8 cellular contexts compared by ENCODE assay signal in the genomic region with DNA sequence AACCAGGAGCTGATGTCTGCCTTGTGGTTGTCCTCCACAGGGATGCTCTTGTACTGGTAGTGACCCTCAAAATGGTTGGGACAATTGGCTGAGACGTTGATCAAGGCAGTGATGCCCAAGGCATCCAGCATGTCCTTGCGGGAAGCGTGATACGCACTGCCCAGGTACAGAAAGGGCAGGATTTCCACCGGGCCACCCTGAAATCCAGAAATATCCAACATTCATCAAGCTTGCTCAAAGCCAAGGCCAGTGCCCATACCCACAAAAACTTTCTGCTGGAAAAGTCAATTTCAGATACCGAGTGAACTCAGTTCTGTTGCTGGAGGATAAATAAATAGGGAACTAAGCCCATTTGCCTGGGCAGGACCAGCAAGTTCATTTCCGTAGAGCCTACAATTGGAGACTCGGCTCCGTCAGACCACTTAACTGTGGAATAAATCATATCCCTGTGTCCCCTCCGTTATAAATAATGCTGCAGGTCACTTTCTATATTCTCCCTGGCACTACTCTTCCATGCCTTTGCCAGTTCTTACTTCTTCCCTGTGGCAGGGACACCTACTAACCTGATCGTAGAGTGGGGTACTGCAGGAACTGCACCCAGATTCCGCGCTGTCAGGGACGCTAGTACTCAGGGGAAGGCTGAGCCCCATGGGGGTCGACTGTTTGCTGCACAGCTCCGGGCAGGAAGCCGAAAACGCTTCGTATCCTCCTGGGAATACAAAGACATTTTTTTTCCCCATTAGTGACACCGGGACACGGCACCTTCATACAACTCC. TPM values are rescaled to one million over a fixed set of nuclear protein-coding genes. Genes with fewer than 3 reads are reported as not detected.
DNase-seq lines count a peak whose midpoint lies in the region; ATAC-seq and TF ChIP-seq lines count a peak whose summit lies in the region.

No MANE protein-coding gene starts in this region.

- peaks cover 37% of the 10 kb centered on the region for H3K27me3 Mint-ChIP-seq in WTC11 (ENCODE audit: low read depth)

- peak overlapping the region; percentile 100 for H3K27ac ChIP-seq in neutrophil

- peaks cover 24% of the 10 kb centered on the region for H3K9me3 ChIP-seq in neutrophil

- peak overlapping the region; percentile 97 to 99 for H3K4me3 ChIP-seq in neutrophil (ENCODE audit: low read depth in 1 of 2, low read length in 1 of 2)

- CTCF ChIA-PET in WTC11 (lab: Charles Lee): interaction anchor here (1.1 to 5.2 kb wide), 7 partner anchors 21 to 162 kb away, joined by 3 to 72 read pairs (median 28); a partner anchor contains a TSS

- peaks cover 13% of the 10 kb centered on the region for H3K36me3 Mint-ChIP-seq in WTC11

- H3K4me3 Mint-ChIP-seq in WTC11: peak overlapping the region; percentile 88

- peaks cover 34% of the 10 kb centered on the region for H3K4me1 Mint-ChIP-seq in WTC11

- DNase-seq in activated CD4-positive, alpha-beta T cell treated with anti-CD3 and anti-CD28 coated beads, Interleukin-2, amount 50 U/mL, for 1 hour: peak; percentile 27
- DNase-seq in activated CD4-positive, alpha-beta T cell treated with anti-CD3 and anti-CD28 coated beads for 48 hours: no peak
- no peak for DNase-seq in WTC11 (ENCODE audit: low spot score)
- peak; percentile 42 for DNase-seq in fibroblast of the conjunctiva (ENCODE audit: low read depth)
- no peak for DNase-seq in NK-92 (lab: John Stamatoyannopoulos, UW; ENCODE audit: unreplicated experiment)
- DNase-seq in SW480 (ENCODE audit: low spot score): no peak
- no peak for DNase-seq in foreskin melanocyte

- POLR2A ChIA-PET in WTC11 (lab: Charles Lee): interaction anchor here (0.6 to 2.9 kb wide), 9 partner anchors 15 to 287 kb away, joined by 3 to 11 read pairs (median 3); no protein-coding TSS in a partner anchor

- H3K27me3 ChIP-seq in neutrophil: peaks cover 6% of the 10 kb centered on the region

- no peaks in the 10 kb centered on the region for H3K9me3 Mint-ChIP-seq in WTC11

- H3K4me1 ChIP-seq in neutrophil (ENCODE audit: control insufficient read depth in 1 of 2, insufficient read depth in 1 of 2, low read depth in 1 of 2, low read length in 1 of 2): peaks cover 65 to 69% of the 10 kb centered on the region in 2 experiments

- peaks cover 51% of the 10 kb centered on the region for H3K36me3 ChIP-seq in neutrophil

- no peak overlapping the region for H3K27ac Mint-ChIP-seq in WTC11

- no peak for ATAC-seq in WTC11

- TF ChIP-seq CTCF in WTC11 (IDR thresholded peaks at IDR 0.05): no peak
- no peak for TF ChIP-seq CTCF in neutrophil (IDR thresholded peaks at IDR 0.05)

TF ChIP-seq in WTC11, 78 proteins besides CTCF, POLR2A, EP300 and RAD21 (continues in another document):
- TF ChIP-seq, protein P1, sequence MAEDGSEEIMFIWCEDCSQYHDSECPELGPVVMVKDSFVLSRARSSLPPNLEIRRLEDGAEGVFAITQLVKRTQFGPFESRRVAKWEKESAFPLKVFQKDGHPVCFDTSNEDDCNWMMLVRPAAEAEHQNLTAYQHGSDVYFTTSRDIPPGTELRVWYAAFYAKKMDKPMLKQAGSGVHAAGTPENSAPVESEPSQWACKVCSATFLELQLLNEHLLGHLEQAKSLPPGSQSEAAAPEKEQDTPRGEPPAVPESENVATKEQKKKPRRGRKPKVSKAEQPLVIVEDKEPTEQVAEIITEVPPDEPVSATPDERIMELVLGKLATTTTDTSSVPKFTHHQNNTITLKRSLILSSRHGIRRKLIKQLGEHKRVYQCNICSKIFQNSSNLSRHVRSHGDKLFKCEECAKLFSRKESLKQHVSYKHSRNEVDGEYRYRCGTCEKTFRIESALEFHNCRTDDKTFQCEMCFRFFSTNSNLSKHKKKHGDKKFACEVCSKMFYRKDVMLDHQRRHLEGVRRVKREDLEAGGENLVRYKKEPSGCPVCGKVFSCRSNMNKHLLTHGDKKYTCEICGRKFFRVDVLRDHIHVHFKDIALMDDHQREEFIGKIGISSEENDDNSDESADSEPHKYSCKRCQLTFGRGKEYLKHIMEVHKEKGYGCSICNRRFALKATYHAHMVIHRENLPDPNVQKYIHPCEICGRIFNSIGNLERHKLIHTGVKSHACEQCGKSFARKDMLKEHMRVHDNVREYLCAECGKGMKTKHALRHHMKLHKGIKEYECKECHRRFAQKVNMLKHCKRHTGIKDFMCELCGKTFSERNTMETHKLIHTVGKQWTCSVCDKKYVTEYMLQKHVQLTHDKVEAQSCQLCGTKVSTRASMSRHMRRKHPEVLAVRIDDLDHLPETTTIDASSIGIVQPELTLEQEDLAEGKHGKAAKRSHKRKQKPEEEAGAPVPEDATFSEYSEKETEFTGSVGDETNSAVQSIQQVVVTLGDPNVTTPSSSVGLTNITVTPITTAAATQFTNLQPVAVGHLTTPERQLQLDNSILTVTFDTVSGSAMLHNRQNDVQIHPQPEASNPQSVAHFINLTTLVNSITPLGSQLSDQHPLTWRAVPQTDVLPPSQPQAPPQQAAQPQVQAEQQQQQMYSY (CRISPR knock-in tag; IDR thresholded peaks at IDR 0.05): no peak
- TF ChIP-seq GABPB1 (CRISPR knock-in tag; IDR thresholded peaks at IDR 0.05) (no peak), SOX15 (CRISPR knock-in tag; IDR thresholded peaks at IDR 0.05) (no peak), ZNF396 (CRISPR knock-in tag; IDR thresholded peaks at IDR 0.05; ENCODE audit: borderline replicate concordance) (no peak), HMGA2 (CRISPR knock-in tag; IDR thresholded peaks at IDR 0.05) (no peak), ATF1 (CRISPR knock-in tag; IDR thresholded peaks at IDR 0.05) (no peak), RORB (CRISPR knock-in tag; IDR thresholded peaks at IDR 0.05) (no peak), NFE2L1 (CRISPR knock-in tag; IDR thresholded peaks at IDR 0.05) (no peak), TP53 (CRISPR knock-in tag; IDR thresholded peaks at IDR 0.05) (no peak), ESRRA (CRISPR knock-in tag; IDR thresholded peaks at IDR 0.05; ENCODE audit: borderline replicate concordance) (no peak)
- TF ChIP-seq, protein P2, sequence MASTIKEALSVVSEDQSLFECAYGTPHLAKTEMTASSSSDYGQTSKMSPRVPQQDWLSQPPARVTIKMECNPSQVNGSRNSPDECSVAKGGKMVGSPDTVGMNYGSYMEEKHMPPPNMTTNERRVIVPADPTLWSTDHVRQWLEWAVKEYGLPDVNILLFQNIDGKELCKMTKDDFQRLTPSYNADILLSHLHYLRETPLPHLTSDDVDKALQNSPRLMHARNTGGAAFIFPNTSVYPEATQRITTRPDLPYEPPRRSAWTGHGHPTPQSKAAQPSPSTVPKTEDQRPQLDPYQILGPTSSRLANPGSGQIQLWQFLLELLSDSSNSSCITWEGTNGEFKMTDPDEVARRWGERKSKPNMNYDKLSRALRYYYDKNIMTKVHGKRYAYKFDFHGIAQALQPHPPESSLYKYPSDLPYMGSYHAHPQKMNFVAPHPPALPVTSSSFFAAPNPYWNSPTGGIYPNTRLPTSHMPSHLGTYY (CRISPR knock-in tag; IDR thresholded peaks at IDR 0.05): no peak
- TF ChIP-seq, protein P3, sequence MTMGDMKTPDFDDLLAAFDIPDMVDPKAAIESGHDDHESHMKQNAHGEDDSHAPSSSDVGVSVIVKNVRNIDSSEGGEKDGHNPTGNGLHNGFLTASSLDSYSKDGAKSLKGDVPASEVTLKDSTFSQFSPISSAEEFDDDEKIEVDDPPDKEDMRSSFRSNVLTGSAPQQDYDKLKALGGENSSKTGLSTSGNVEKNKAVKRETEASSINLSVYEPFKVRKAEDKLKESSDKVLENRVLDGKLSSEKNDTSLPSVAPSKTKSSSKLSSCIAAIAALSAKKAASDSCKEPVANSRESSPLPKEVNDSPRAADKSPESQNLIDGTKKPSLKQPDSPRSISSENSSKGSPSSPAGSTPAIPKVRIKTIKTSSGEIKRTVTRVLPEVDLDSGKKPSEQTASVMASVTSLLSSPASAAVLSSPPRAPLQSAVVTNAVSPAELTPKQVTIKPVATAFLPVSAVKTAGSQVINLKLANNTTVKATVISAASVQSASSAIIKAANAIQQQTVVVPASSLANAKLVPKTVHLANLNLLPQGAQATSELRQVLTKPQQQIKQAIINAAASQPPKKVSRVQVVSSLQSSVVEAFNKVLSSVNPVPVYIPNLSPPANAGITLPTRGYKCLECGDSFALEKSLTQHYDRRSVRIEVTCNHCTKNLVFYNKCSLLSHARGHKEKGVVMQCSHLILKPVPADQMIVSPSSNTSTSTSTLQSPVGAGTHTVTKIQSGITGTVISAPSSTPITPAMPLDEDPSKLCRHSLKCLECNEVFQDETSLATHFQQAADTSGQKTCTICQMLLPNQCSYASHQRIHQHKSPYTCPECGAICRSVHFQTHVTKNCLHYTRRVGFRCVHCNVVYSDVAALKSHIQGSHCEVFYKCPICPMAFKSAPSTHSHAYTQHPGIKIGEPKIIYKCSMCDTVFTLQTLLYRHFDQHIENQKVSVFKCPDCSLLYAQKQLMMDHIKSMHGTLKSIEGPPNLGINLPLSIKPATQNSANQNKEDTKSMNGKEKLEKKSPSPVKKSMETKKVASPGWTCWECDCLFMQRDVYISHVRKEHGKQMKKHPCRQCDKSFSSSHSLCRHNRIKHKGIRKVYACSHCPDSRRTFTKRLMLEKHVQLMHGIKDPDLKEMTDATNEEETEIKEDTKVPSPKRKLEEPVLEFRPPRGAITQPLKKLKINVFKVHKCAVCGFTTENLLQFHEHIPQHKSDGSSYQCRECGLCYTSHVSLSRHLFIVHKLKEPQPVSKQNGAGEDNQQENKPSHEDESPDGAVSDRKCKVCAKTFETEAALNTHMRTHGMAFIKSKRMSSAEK (CRISPR knock-in tag; IDR thresholded peaks at IDR 0.05; ENCODE audit: borderline replicate concordance): no peak
- TF ChIP-seq, protein P4, sequence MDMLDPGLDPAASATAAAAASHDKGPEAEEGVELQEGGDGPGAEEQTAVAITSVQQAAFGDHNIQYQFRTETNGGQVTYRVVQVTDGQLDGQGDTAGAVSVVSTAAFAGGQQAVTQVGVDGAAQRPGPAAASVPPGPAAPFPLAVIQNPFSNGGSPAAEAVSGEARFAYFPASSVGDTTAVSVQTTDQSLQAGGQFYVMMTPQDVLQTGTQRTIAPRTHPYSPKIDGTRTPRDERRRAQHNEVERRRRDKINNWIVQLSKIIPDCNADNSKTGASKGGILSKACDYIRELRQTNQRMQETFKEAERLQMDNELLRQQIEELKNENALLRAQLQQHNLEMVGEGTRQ (CRISPR knock-in tag; IDR thresholded peaks at IDR 0.05): no peak
- TF ChIP-seq, protein P5, sequence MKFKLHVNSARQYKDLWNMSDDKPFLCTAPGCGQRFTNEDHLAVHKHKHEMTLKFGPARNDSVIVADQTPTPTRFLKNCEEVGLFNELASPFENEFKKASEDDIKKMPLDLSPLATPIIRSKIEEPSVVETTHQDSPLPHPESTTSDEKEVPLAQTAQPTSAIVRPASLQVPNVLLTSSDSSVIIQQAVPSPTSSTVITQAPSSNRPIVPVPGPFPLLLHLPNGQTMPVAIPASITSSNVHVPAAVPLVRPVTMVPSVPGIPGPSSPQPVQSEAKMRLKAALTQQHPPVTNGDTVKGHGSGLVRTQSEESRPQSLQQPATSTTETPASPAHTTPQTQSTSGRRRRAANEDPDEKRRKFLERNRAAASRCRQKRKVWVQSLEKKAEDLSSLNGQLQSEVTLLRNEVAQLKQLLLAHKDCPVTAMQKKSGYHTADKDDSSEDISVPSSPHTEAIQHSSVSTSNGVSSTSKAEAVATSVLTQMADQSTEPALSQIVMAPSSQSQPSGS (CRISPR knock-in tag; IDR thresholded peaks at IDR 0.05; ENCODE audit: borderline replicate concordance, low read depth): no peak

RNA-seq across cellular contexts. Expression of a gene that starts 1.2 kb away (rescaled TPM):
- 9.5 to 12.4 TPM (median 11.0 TPM) in 3 replicates for total RNA-seq in WTC11 (2021)

Comparison
In these comparisons a context has a peak if more than half of its experiments do, and no peak if none do; other contexts are left out.
1. DNase-seq: peak in activated CD4-positive, alpha-beta T cell treated with anti-CD3 and anti-CD28 coated beads, Interleukin-2, amount 50 U/mL, for 1 hour (single experiment) and fibroblast of the conjunctiva (single experiment); none in activated CD4-positive, alpha-beta T cell treated with anti-CD3 and anti-CD28 coated beads for 48 hours (single experiment), WTC11 (single experiment), NK-92 (single experiment), SW480 (single experiment) and foreskin melanocyte (single experiment).